Comparison of ENCODE assay signal across 27 cellular contexts in genomic region chr22:35952576-35952975, GRCh38.
"Had no signal": no experiment of that assay in that cellular context is flagged by ENCODE, and none has a peak within 500 bp of the region (broad histone marks: within the 10 kb centered on the region; RNA-seq: fewer than 3 reads in every experiment).

No MANE protein-coding gene starts in this region.

- DNase-seq: hypothalamus; immature natural killer cell; kidney; left colon; left lung; lower lobe of right lung; mammary epithelial cell; mesenchymal stem cell; naive thymus-derived CD4-positive, alpha-beta T cell; nucleus accumbens; pancreas; posterior cingulate gyrus; retina; right cardiac atrium; small intestine; spleen; stimulated activated CD4-positive, alpha-beta T cell treated with anti-CD3 and anti-CD28 coated beads, Interleukin-4, amount 100 ng/mL, for 24 hours; stimulated activated naive CD4-positive, alpha-beta T cell treated with Interleukin-2 at 50 U/mL for 16 hours; stimulated activated naive CD8-positive, alpha-beta T cell treated with anti-CD3 and anti-CD28 coated beads, Interleukin-15, amount 100 ng/mL, for 72 hours; substantia nigra; uterus had no signal

- ATAC-seq: left colon; left lung; lower lobe of right lung; naive thymus-derived CD4-positive, alpha-beta T cell; natural killer cell treated with Interleukin-12 subunit alpha and Interleukin-12 subunit beta and Interleukin-15 and Interleukin-18, amount 100 ng/mL, for 72 hours; pancreas; right cardiac atrium; sciatic nerve; stimulated activated effector memory CD8-positive, alpha-beta T cell treated with anti-CD3 and anti-CD28 coated beads, Interleukin-12 subunit alpha, Interleukin-12 subunit beta, amount 100 ng/mL, for 72 hours; stimulated activated naive CD8-positive, alpha-beta T cell treated with anti-CD3 and anti-CD28 coated beads, Interleukin-15, amount 100 ng/mL, for 72 hours had no signal

- H3K4me3 ChIP-seq: left lung, lower lobe of right lung, pancreas, prostate gland, spleen, tibial nerve, uterus had no signal

- H3K9me3 ChIP-seq: left lung, lower lobe of right lung, pancreas, prostate gland, spleen, tibial nerve, uterus had no signal

- H3K27ac ChIP-seq: left lung, lower lobe of right lung, pancreas, prostate gland, spleen, tibial nerve, uterus had no signal

- H3K36me3 ChIP-seq: left lung, lower lobe of right lung, pancreas, prostate gland, spleen, tibial nerve, uterus had no signal

- H3K27me3 ChIP-seq: left lung, pancreas, spleen, tibial nerve, uterus had no signal

- FAIRE-seq: islet of Langerhans, kidney, pancreas, small intestine had no signal
